ENCODE assay signal across 8 cellular contexts in the genomic region with DNA sequence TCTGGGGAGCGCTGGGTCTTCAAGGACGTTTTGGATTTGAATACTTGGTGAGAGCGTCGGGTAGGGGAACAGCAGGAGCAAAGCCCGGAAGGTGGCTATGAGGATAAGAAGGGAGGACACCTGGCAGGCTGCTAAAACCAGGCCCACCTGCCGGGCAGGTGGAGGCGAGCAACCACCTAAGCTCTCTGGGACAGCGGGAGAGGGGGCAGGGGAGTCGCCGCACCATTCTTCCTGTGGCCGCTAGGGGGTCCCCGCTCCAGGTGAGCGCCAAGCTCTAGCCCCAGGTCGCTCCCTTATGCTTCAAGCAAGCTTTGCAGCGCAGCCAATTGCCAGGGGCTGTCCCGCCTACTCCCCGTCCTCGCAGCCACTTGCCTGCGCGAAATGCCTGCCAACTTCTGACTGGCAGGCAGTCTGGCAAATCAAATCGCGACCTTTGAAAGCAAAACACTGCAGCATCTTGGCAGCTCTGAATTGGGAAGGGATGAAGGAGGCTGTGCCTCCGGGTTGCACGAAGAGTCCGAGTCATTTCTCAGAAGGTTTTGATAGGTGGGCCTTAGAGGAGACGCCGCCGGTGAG. TPM values are rescaled to one million over a fixed set of nuclear protein-coding genes. Genes with fewer than 3 reads are reported as not detected.
A peak's percentile ranks its signal among the peaks of the same experiment; 100 is the strongest.
DNase-seq lines count a peak whose midpoint lies in the region; ATAC-seq, FAIRE-seq and TF ChIP-seq lines count a peak whose summit lies in the region.

A gene (plus strand): TSS at position 469 of the 576 bp plus-strand sequence. CDS start 3,746 bp downstream, outside the sequence.

- peak; percentile 71 for FAIRE-seq in keratinocyte (lab: Jason Lieb, UNC)

- peaks cover 2% of the 10 kb centered on the region for H3K9me1 ChIP-seq in keratinocyte (ENCODE audit: control insufficient read depth, extremely low read depth, insufficient read depth, low read length)

- H3K9me3 ChIP-seq in keratinocyte (ENCODE audit: control insufficient read depth, low read depth, low read length), result no peaks in the 10 kb centered on the region

- dilution Hi-C loops in keratinocyte (cut with MboI; ENCODE audit: extremely low pct_ligation_motif_present, low sequenced_read_pairs), result no loop called here

- H3K4me2 ChIP-seq in keratinocyte (ENCODE audit: control insufficient read depth, extremely low read depth, insufficient read depth, low read depth, low read length), result peak within 1 kb of the TSS; percentile 97

- TF ChIP-seq CTCF in keratinocyte (optimal IDR thresholded peaks at IDR 0.05 in 1 of 3, IDR thresholded peaks at IDR 0.05 in 1 of 3, conservative IDR thresholded peaks at IDR 0.05 in 1 of 3; ENCODE audit: extremely low read depth in 1 of 3, insufficient read depth in 2 of 3, low read length in 3 of 3), result peak; percentile 86 to 98 (median 90)

- H3K79me2 ChIP-seq in keratinocyte (ENCODE audit: control insufficient read depth, insufficient read depth, low read length), result peaks cover 24% of the 10 kb centered on the region

- no peaks in the 10 kb centered on the region for H4K20me1 ChIP-seq in keratinocyte (ENCODE audit: control insufficient read depth, extremely low read depth, insufficient read depth, low read length)

- peaks cover 65% of the 10 kb centered on the region for H3K4me1 ChIP-seq in keratinocyte (ENCODE audit: control insufficient read depth, extremely low read depth, insufficient read depth, low read length)

- no peaks in the 10 kb centered on the region for H3K27me3 ChIP-seq in keratinocyte (ENCODE audit: control insufficient read depth, extremely low read depth, insufficient read depth, low read length)

- peaks cover 1 to 2% of the 10 kb centered on the region in 2 experiments for H3K36me3 ChIP-seq in keratinocyte (ENCODE audit: control insufficient read depth in 2 of 2, extremely low read depth in 1 of 2, insufficient read depth in 2 of 2, low read length in 2 of 2)

- H3K9ac ChIP-seq in keratinocyte (ENCODE audit: control insufficient read depth, extremely low read depth, insufficient read depth, low read length), result peak within 1 kb of the TSS; percentile 87

- peak; percentile 96 for ATAC-seq in GM19025 (IDR thresholded peaks at IDR 0.05; ENCODE audit: low read depth, unreplicated experiment)
- peak; percentile 95 for ATAC-seq in HG03354 (IDR thresholded peaks at IDR 0.05; ENCODE audit: poor library complexity, severe bottlenecking, unreplicated experiment)
- ATAC-seq in activated CD4-positive, CD25-positive, alpha-beta regulatory T cell treated with anti-CD3 and anti-CD28 coated beads, Interleukin-2, amount 50 U/mL, for 24 hours, result peak; percentile 95 to 97

- H2AFZ ChIP-seq in keratinocyte (ENCODE audit: control insufficient read depth, low read length), result peak within 1 kb of the TSS; percentile 75

- DNase-seq in AG20443 (ENCODE audit: low spot score), result peak; percentile 95
- peak; percentile 91 to 99 for DNase-seq in NCI-H446 (lab: John Stamatoyannopoulos, UW)
- DNase-seq in cerebellar nuclear complex (lab: John Stamatoyannopoulos, UW), result peak; percentile 97 to 98
- DNase-seq in keratinocyte (ENCODE audit: low read depth, low spot score), result peak; percentile 96
- peak; percentile 89 to 95 for DNase-seq in stimulated activated CD4-positive, alpha-beta T cell treated with anti-CD3 and anti-CD28 coated beads, Interleukin-15, amount 100 ng/mL, for 1 hour (ENCODE audit: low read depth in 1 of 2, low spot score in 1 of 2)

- H3K4me3 ChIP-seq in keratinocyte (ENCODE audit: control insufficient read depth in 2 of 3, extremely low read depth in 1 of 3, insufficient read depth in 2 of 3, low read depth in 1 of 3, low read length in 3 of 3), result peak within 1 kb of the TSS; percentile 64 to 91 (median 78)

- peak within 1 kb of the TSS; percentile 90 for H3K27ac ChIP-seq in keratinocyte (ENCODE audit: control insufficient read depth, insufficient read depth, low read length)

RNA-seq across cellular contexts. Expression of the gene that starts here (rescaled TPM):
- 30.5 to 42.1 TPM (median 37.3 TPM) in 3 replicates for polyA plus RNA-seq in keratinocyte
- 12.9 TPM for polyA plus RNA-seq in keratinocyte (2011; ENCODE audit: low read depth)
- 39.1 and 42.7 TPM in 2 replicates for polyA plus RNA-seq in keratinocyte (2011; cell fraction: cytosol; rRNA removed)
- 54.2 and 56.5 TPM in 2 replicates for polyA plus RNA-seq in keratinocyte (2011; cell fraction: nucleus; rRNA removed)
- 19.2 and 29.1 TPM in 2 replicates for polyA plus RNA-seq in keratinocyte (2012; ENCODE audit: low replicate concordance)
- polyA minus RNA-seq in keratinocyte, result 56.5 to 63.8 TPM (median 61.9 TPM) in 3 replicates
- polyA minus RNA-seq in keratinocyte (2011; cell fraction: cytosol; rRNA and poly(A)+ RNA removed), result 43.9 TPM
- polyA minus RNA-seq in keratinocyte (2011; cell fraction: nucleus; rRNA and poly(A)+ RNA removed), result 51.6 and 76.6 TPM in 2 replicates

Comparison
In these comparisons a context has a peak if more than half of its experiments do, and no peak if none do; other contexts are left out.
1. Peak in every context shown above with its lines: DNase-seq, ATAC-seq, H3K4me3 ChIP-seq and H3K27ac ChIP-seq.